ENCODE assay signal across 1 cellular context in genomic region chr14:79331820-79332219, GRCh38.
TF ChIP-seq lines count a peak whose summit lies in the region.

No MANE protein-coding gene starts in this region.

TF ChIP-seq in HEK293, 187 proteins besides CTCF, POLR2A, EP300 and RAD21 (continued from another document):
- TF ChIP-seq ZNF645 (tag by site-specific recombination; IDR thresholded peaks at IDR 0.05) (no peak), ZBTB6 (tag by site-specific recombination; IDR thresholded peaks at IDR 0.05) (no peak)
